21 cellular contexts compared by ENCODE assay signal in genomic region chr1:7159116-7159781, GRCh38.
"Had no signal": no experiment of that assay in that cellular context is flagged by ENCODE, and none has a peak within 500 bp of the region (broad histone marks: within the 10 kb centered on the region; RNA-seq: fewer than 3 reads in every experiment).

No MANE protein-coding gene starts in this region.

- ATAC-seq: naive thymus-derived CD4-positive, alpha-beta T cell; sciatic nerve; stimulated activated effector memory CD8-positive, alpha-beta T cell treated with anti-CD3 and anti-CD28 coated beads, Interleukin-12 subunit alpha, Interleukin-12 subunit beta, amount 100 ng/mL, for 72 hours had no signal

- H3K4me1 ChIP-seq: esophagus muscularis mucosa, neural progenitor cell, parathyroid adenoma, stomach, thyroid gland, vagina had no signal

- H3K4me3 ChIP-seq: coronary artery, esophagus muscularis mucosa, neural progenitor cell, stomach, thyroid gland, vagina had no signal

- H3K27me3 ChIP-seq: neural progenitor cell, stomach, thyroid gland, vagina had no signal

- H3K9ac ChIP-seq: neural progenitor cell, parathyroid adenoma had no signal

- H3K9me3 ChIP-seq: esophagus muscularis mucosa, stomach, thyroid gland, vagina had no signal

- H3K36me3 ChIP-seq: esophagus muscularis mucosa, neural progenitor cell, stomach, thyroid gland, vagina had no signal

- DNase-seq: dermis blood vessel endothelial cell; effector memory CD4-positive, alpha-beta T cell; foreskin melanocyte; hypothalamus; immature natural killer cell; mesenchymal stem cell; midbrain; naive thymus-derived CD4-positive, alpha-beta T cell; stimulated activated CD4-positive, alpha-beta T cell treated with anti-CD3 and anti-CD28 coated beads, Interleukin-2, amount 100 ng/mL, for 24 hours; stimulated activated CD4-positive, alpha-beta T cell treated with anti-CD3 and anti-CD28 coated beads, Interleukin-4, amount 100 ng/mL, for 24 hours; stimulated activated naive CD4-positive, alpha-beta T cell treated with Interleukin-2 at 50 U/mL for 16 hours; stomach; thyroid gland; trophoblast cell had no signal

- H3K27ac ChIP-seq: coronary artery, esophagus muscularis mucosa, neural progenitor cell, parathyroid adenoma, stomach, thyroid gland, vagina had no signal
